Comparison of ENCODE assay signal across 17 cellular contexts in genomic region chr2:128195435-128195984, GRCh38.
A peak's percentile ranks its signal among the peaks of the same experiment; 100 is the strongest.
DNase-seq lines count a peak whose midpoint lies in the region; ATAC-seq and TF ChIP-seq lines count a peak whose summit lies in the region.
"Had no signal": no experiment of that assay in that cellular context is flagged by ENCODE, and none has a peak within 500 bp of the region (broad histone marks: within the 10 kb centered on the region; RNA-seq: fewer than 3 reads in every experiment).

No MANE protein-coding gene starts in this region.

- H3K4me1 ChIP-seq in BLaER1 treated with 17β-estradiol and CSF1 and Interleukin-3, amounts not matched to agents 10 nM and 100 nM, result peaks cover 33 to 58% (median 53%) of the 10 kb centered on the region in 10 experiments
- H3K4me1 ChIP-seq in colonic mucosa (peaks cover 12% of the 10 kb centered on the region), mucosa of descending colon (ENCODE audit: low read depth) (peaks cover 22% of the 10 kb centered on the region)
- H3K4me1 ChIP-seq: SJSA1, tibial artery had no signal

- no peak overlapping the region for H3K27ac ChIP-seq in BLaER1 treated with 17β-estradiol and CSF1 and Interleukin-3, amounts not matched to agents 10 nM and 100 nM
- peak overlapping the region; percentile 81 for H3K27ac ChIP-seq in colonic mucosa
- H3K27ac ChIP-seq: epithelial cell of prostate, SJSA1, tibial artery had no signal

- peak; percentile 88 for ATAC-seq in mucosa of descending colon
- ATAC-seq: gastroesophageal sphincter had no signal

- DNase-seq in COLO668 (lab: John Stamatoyannopoulos, UW; ENCODE audit: unreplicated experiment) (peak; percentile 20), colonic mucosa (peak; percentile 68), mucosa of descending colon (peak in 1 of 3 donors; percentile 61), DMS79 treated with DMSO at 0.1 percent for 48 hours (lab: John Stamatoyannopoulos, UW) (no peak), medulla oblongata (ENCODE audit: extremely low spot score) (no peak), superior temporal gyrus (ENCODE audit: extremely low spot score) (no peak), foreskin fibroblast (no peak)
- DNase-seq: activated CD4-positive, alpha-beta memory T cell treated with anti-CD3 and anti-CD28 coated beads for 36 hours; KBM-7; NCI-H1048; PC-3; stimulated activated CD4-positive, alpha-beta T cell treated with anti-CD3 and anti-CD28 coated beads, Interleukin-4, amount 100 ng/mL, for 1 hour; tibial artery had no signal

- no peak for TF ChIP-seq CTCF in colonic mucosa (IDR thresholded peaks at IDR 0.05)
- TF ChIP-seq CTCF in mucosa of descending colon (IDR thresholded peaks at IDR 0.05), result no peak
- no peak for TF ChIP-seq CTCF in foreskin fibroblast (IDR thresholded peaks at IDR 0.05; ENCODE audit: low read depth, low read length)

- peaks cover 0 to 17% (median 0%) of the 10 kb centered on the region in 11 experiments; a peak in 5 of 22 replicates for H3K27me3 ChIP-seq in BLaER1 treated with 17β-estradiol and CSF1 and Interleukin-3, amounts not matched to agents 10 nM and 100 nM
- H3K27me3 ChIP-seq in colonic mucosa, result no peaks in the 10 kb centered on the region
- H3K27me3 ChIP-seq: gastroesophageal sphincter, SJSA1, tibial artery had no signal

- H3K9me3 ChIP-seq in BLaER1 treated with 17β-estradiol and CSF1 and Interleukin-3, amounts not matched to agents 10 nM and 100 nM (replicated peaks in 1 of 11), result no peaks in the 10 kb centered on the region
- H3K9me3 ChIP-seq in colonic mucosa (no peaks in the 10 kb centered on the region), mucosa of descending colon (no peaks in the 10 kb centered on the region)
- H3K9me3 ChIP-seq: gastroesophageal sphincter, SJSA1, tibial artery had no signal

- peak overlapping the region; percentile 19 to 93 (median 68); a peak in 20 of 22 replicates for H3K4me2 ChIP-seq in BLaER1 treated with 17β-estradiol and CSF1 and Interleukin-3, amounts not matched to agents 10 nM and 100 nM

- peaks cover 20 to 38% (median 29%) of the 10 kb centered on the region in 11 experiments for H3K36me3 ChIP-seq in BLaER1 treated with 17β-estradiol and CSF1 and Interleukin-3, amounts not matched to agents 10 nM and 100 nM
- H3K36me3 ChIP-seq in colonic mucosa (no peaks in the 10 kb centered on the region), mucosa of descending colon (ENCODE audit: low read depth) (no peaks in the 10 kb centered on the region)

- H4K20me1 ChIP-seq in BLaER1 treated with 17β-estradiol and CSF1 and Interleukin-3, amounts not matched to agents 10 nM and 100 nM, result peaks cover 0 to 36% (median 11%) of the 10 kb centered on the region in 11 experiments; a peak in 11 of 22 replicates

- intact Hi-C loops in colonic mucosa (cut with DNase I) (no loop called here), mucosa of descending colon (cut with DNase I, micrococcal nuclease) (no loop called here)

- H3K9ac ChIP-seq in BLaER1 treated with 17β-estradiol and CSF1 and Interleukin-3, amounts not matched to agents 10 nM and 100 nM, result no peak overlapping the region
- H3K9ac ChIP-seq in colonic mucosa (ENCODE audit: low read depth in 2 of 2, low read length in 2 of 2), result peak overlapping the region in 1 of 2 donors; percentile 54

- H3K4me3 ChIP-seq in BLaER1 treated with 17β-estradiol and CSF1 and Interleukin-3, amounts not matched to agents 10 nM and 100 nM, result no peak overlapping the region
- H3K4me3 ChIP-seq in colonic mucosa (no peak overlapping the region), mucosa of descending colon (no peak overlapping the region), foreskin fibroblast (ENCODE audit: low read depth in 1 of 2, low read length in 2 of 2) (no peak overlapping the region)
- H3K4me3 ChIP-seq: gastroesophageal sphincter, SJSA1, tibial artery had no signal

Comparison
In these comparisons a context has a peak if more than half of its experiments do, and no peak if none do; other contexts are left out.
1. DNase-seq: peak in COLO668 (single experiment) and colonic mucosa (single experiment); none in DMS79 treated with DMSO at 0.1 percent for 48 hours (single experiment), medulla oblongata (single experiment), superior temporal gyrus (single experiment) and foreskin fibroblast (0 of 2).